ENCODE assay signal across 14 cellular contexts in genomic region chr14:104798300-104799238, GRCh38. TPM values are rescaled to one million over a fixed set of nuclear protein-coding genes. Genes with fewer than 3 reads are reported as not detected.
DNase-seq lines count a peak whose midpoint lies in the region; ATAC-seq and TF ChIP-seq lines count a peak whose summit lies in the region.
"Had no signal": no experiment of that assay in that cellular context is flagged by ENCODE, and none has a peak within 500 bp of the region (broad histone marks: within the 10 kb centered on the region; RNA-seq: fewer than 3 reads in every experiment).

No MANE protein-coding gene starts in this region.

- no peaks in the 10 kb centered on the region for H3K9me3 ChIP-seq in CD4-positive, CD25-positive, alpha-beta regulatory T cell (ENCODE audit: control insufficient read depth in 2 of 2, low read length in 2 of 2)
- no peaks in the 10 kb centered on the region for H3K9me3 ChIP-seq in NT2/D1 (ENCODE audit: insufficient read depth, low read length)
- no peaks in the 10 kb centered on the region for H3K9me3 ChIP-seq in esophagus squamous epithelium
- H3K9me3 ChIP-seq: ovary had no signal

- peaks cover 44% of the 10 kb centered on the region for H3K4me1 ChIP-seq in CD4-positive, CD25-positive, alpha-beta regulatory T cell (ENCODE audit: control insufficient read depth, insufficient read depth, low read length, poor library complexity, severe bottlenecking)
- H3K4me1 ChIP-seq in NT2/D1 (ENCODE audit: insufficient read depth, insufficient read length) (peaks cover 41% of the 10 kb centered on the region), esophagus squamous epithelium (peaks cover 48 to 82% (median 58%) of the 10 kb centered on the region in 3 donors)

- peak overlapping the region; percentile 36 for H3K9ac ChIP-seq in NT2/D1 (ENCODE audit: insufficient read length, low read depth)

- peaks cover 0 to 51% (median 12%) of the 10 kb centered on the region in 4 donors for H3K4me1 Mint-ChIP-seq in CD4-positive, CD25-positive, alpha-beta regulatory T cell
- peaks cover 35% of the 10 kb centered on the region for H3K4me1 Mint-ChIP-seq in progenitor cell of endocrine pancreas (ENCODE audit: low read depth)

- TF ChIP-seq CTCF in esophagus squamous epithelium (IDR thresholded peaks at IDR 0.05): no peak
- TF ChIP-seq CTCF in progenitor cell of endocrine pancreas (IDR thresholded peaks at IDR 0.05; ENCODE audit: unreplicated experiment): no peak

- no peak for ATAC-seq in CD4-positive, CD25-positive, alpha-beta regulatory T cell (ENCODE audit: low read depth in 2 of 2)
- ATAC-seq: HCT116 had no signal

- WGBS in esophagus squamous epithelium, 2 donors: 75 to 82% methylated on average over 13 to 16 of the region's 16 CpGs

- peak in 1 of 3 donors; percentile 20 for DNase-seq in CD4-positive, CD25-positive, alpha-beta regulatory T cell
- no peak for DNase-seq in NT2/D1 (ENCODE audit: low read depth, low spot score)
- no peak for DNase-seq in esophagus squamous epithelium (lab: John Stamatoyannopoulos, UW)
- no peak for DNase-seq in progenitor cell of endocrine pancreas (ENCODE audit: low spot score, unreplicated experiment)
- DNase-seq in activated CD8-positive, alpha-beta memory T cell treated with anti-CD3 and anti-CD28 coated beads for 24 hours: no peak
- no peak for DNase-seq in islet precursor cell
- DNase-seq in NCI-H2171 (lab: John Stamatoyannopoulos, UW): no peak
- no peak for DNase-seq in SKM-1 treated with dmso at 0.1 percent for 144 hours (lab: John Stamatoyannopoulos, UW; ENCODE audit: unreplicated experiment)
- DNase-seq: activated CD4-positive, alpha-beta T cell treated with anti-CD3 and anti-CD28 coated beads for 48 hours; caudate nucleus; DMS79 treated with DMSO at 0.1 percent for 48 hours; NCI-H187 had no signal

- H3K9me3 Mint-ChIP-seq in CD4-positive, CD25-positive, alpha-beta regulatory T cell: no peaks in the 10 kb centered on the region
- H3K9me3 Mint-ChIP-seq in progenitor cell of endocrine pancreas (ENCODE audit: low read depth): no peaks in the 10 kb centered on the region

- no peak overlapping the region for H3K27ac ChIP-seq in CD4-positive, CD25-positive, alpha-beta regulatory T cell (ENCODE audit: insufficient read depth, low read length, poor library complexity, severe bottlenecking)
- H3K27ac ChIP-seq in esophagus squamous epithelium: peak overlapping the region; percentile 90 to 95 (median 94)

- peak overlapping the region; percentile 61 to 93 (median 72) for H3K4me3 Mint-ChIP-seq in CD4-positive, CD25-positive, alpha-beta regulatory T cell
- peak overlapping the region; percentile 78 for H3K4me3 Mint-ChIP-seq in progenitor cell of endocrine pancreas (ENCODE audit: low read depth)

- no peaks in the 10 kb centered on the region for H3K36me3 Mint-ChIP-seq in CD4-positive, CD25-positive, alpha-beta regulatory T cell
- H3K36me3 Mint-ChIP-seq in progenitor cell of endocrine pancreas (ENCODE audit: insufficient read depth): no peaks in the 10 kb centered on the region

- H3K27me3 ChIP-seq in CD4-positive, CD25-positive, alpha-beta regulatory T cell (ENCODE audit: control insufficient read depth, insufficient read depth, low read length): no peaks in the 10 kb centered on the region
- H3K27me3 ChIP-seq in NT2/D1 (ENCODE audit: insufficient read depth, insufficient read length) (peaks cover 33% of the 10 kb centered on the region), esophagus squamous epithelium (no peaks in the 10 kb centered on the region)
- H3K27me3 ChIP-seq: ovary had no signal

- no peak overlapping the region for H3K4me3 ChIP-seq in CD4-positive, CD25-positive, alpha-beta regulatory T cell (ENCODE audit: low read depth, low read length)
- H3K4me3 ChIP-seq in NT2/D1 (ENCODE audit: insufficient read length, low read depth) (no peak overlapping the region), esophagus squamous epithelium (no peak overlapping the region)
- H3K4me3 ChIP-seq: ovary had no signal

- peak overlapping the region; percentile 16 to 88 (median 73) for H3K27ac Mint-ChIP-seq in CD4-positive, CD25-positive, alpha-beta regulatory T cell
- peak overlapping the region; percentile 93 for H3K27ac Mint-ChIP-seq in progenitor cell of endocrine pancreas

- no peaks in the 10 kb centered on the region for H3K36me3 ChIP-seq in CD4-positive, CD25-positive, alpha-beta regulatory T cell (ENCODE audit: control insufficient read depth, insufficient read depth, low read length)
- H3K36me3 ChIP-seq in NT2/D1 (ENCODE audit: insufficient read depth, insufficient read length, low read length): peaks cover 10% of the 10 kb centered on the region
- no peaks in the 10 kb centered on the region for H3K36me3 ChIP-seq in esophagus squamous epithelium
- H3K36me3 ChIP-seq: ovary had no signal

- intact Hi-C loops in esophagus squamous epithelium (cut with DNase I): no loop called here

- no peaks in the 10 kb centered on the region for H3K27me3 Mint-ChIP-seq in CD4-positive, CD25-positive, alpha-beta regulatory T cell
- H3K27me3 Mint-ChIP-seq in progenitor cell of endocrine pancreas: peaks cover 12% of the 10 kb centered on the region

- no peak for TF ChIP-seq POLR2A in esophagus squamous epithelium (IDR thresholded peaks at IDR 0.05)

RNA-seq across cellular contexts. Expression of gene ZBTB42, which starts 2.3 kb away (rescaled TPM):
- 3.6 TPM for total RNA-seq in CD4-positive, CD25-positive, alpha-beta regulatory T cell
- 1 to 10 TPM; 1.3 to 2.1 (median 1.9) TPM for polyA plus RNA-seq in CD4-positive, CD25-positive, alpha-beta regulatory T cell
- total RNA-seq in esophagus squamous epithelium (10 to 100 TPM in 2 of 4 donors, 1 to 10 TPM in 2; 4.7 to 14.2 (median 8.4) TPM), progenitor cell of endocrine pancreas (12.3 and 12.6 TPM in 2 replicates)

RNA-seq across cellular contexts. Expression of gene AKT1, which starts 3.0 kb away (rescaled TPM):
- 86.0 TPM for total RNA-seq in CD4-positive, CD25-positive, alpha-beta regulatory T cell
- 10 to 100 TPM in 2 of 4 donors, 1 to 10 TPM in 2; 6.3 to 19.8 (median 12.4) TPM for polyA plus RNA-seq in CD4-positive, CD25-positive, alpha-beta regulatory T cell
- total RNA-seq in esophagus squamous epithelium: 10 to 100 TPM; 66.6 to 93.7 (median 71.3) TPM
- 147 and 151 TPM in 2 replicates for total RNA-seq in progenitor cell of endocrine pancreas

RNA-seq across cellular contexts. Expression of gene SIVA1, which starts 45.6 kb away (rescaled TPM):
- total RNA-seq in CD4-positive, CD25-positive, alpha-beta regulatory T cell: 82.6 TPM
- polyA plus RNA-seq in CD4-positive, CD25-positive, alpha-beta regulatory T cell: 100 to 1,000 TPM; 234 to 281 (median 246) TPM
- 100 to 1,000 TPM; 149 to 282 (median 201) TPM for total RNA-seq in esophagus squamous epithelium
- total RNA-seq in progenitor cell of endocrine pancreas: 98.6 and 116 TPM in 2 replicates
